ENCODE assay signal across 1 cellular context in genomic region chr4:115515379-115516171, GRCh38.
TF ChIP-seq lines count a peak whose summit lies in the region.

No MANE protein-coding gene starts in this region.

TF ChIP-seq in HepG2, 621 proteins besides CTCF, POLR2A, EP300 and RAD21 (continued from another document):
- no peak for TF ChIP-seq AFF4 (CRISPR knock-in tag; IDR thresholded peaks at IDR 0.05)
- no peak for TF ChIP-seq TEAD2 (CRISPR knock-in tag; IDR thresholded peaks at IDR 0.05)
- TF ChIP-seq STAT6 (CRISPR knock-in tag; IDR thresholded peaks at IDR 0.05; ENCODE audit: borderline replicate concordance): no peak
- TF ChIP-seq ZFP36L1 (CRISPR knock-in tag; IDR thresholded peaks at IDR 0.05): no peak
- TF ChIP-seq ZHX2 (IDR thresholded peaks at IDR 0.05; ENCODE audit: low read depth): no peak
- no peak for TF ChIP-seq ZHX2 (CRISPR knock-in tag; IDR thresholded peaks at IDR 0.05; ENCODE audit: borderline replicate concordance)
- TF ChIP-seq TIGD3 (CRISPR knock-in tag; IDR thresholded peaks at IDR 0.05; ENCODE audit: borderline replicate concordance): no peak
- TF ChIP-seq PCBP2 (optimal IDR thresholded peaks at IDR 0.05; ENCODE audit: low read depth, low read length, poor library complexity, severe bottlenecking): no peak
- no peak for TF ChIP-seq ZSCAN30 (CRISPR knock-in tag; IDR thresholded peaks at IDR 0.05)
- TF ChIP-seq ZNF605 (CRISPR knock-in tag; IDR thresholded peaks at IDR 0.05): no peak
- no peak for TF ChIP-seq PLRG1 (conservative IDR thresholded peaks at IDR 0.05)
